Comparison of ENCODE assay signal across 13 cellular contexts in genomic region chr20:25165128-25165527, GRCh38.
"Had no signal": no experiment of that assay in that cellular context is flagged by ENCODE, and none has a peak within 500 bp of the region (broad histone marks: within the 10 kb centered on the region; RNA-seq: fewer than 3 reads in every experiment).

No MANE protein-coding gene starts in this region.

- H3K27ac ChIP-seq: colonic mucosa, coronary artery, dorsolateral prefrontal cortex, epithelial cell of prostate, esophagus muscularis mucosa, esophagus squamous epithelium, foreskin keratinocyte, gastrocnemius medialis, gastroesophageal sphincter, heart left ventricle, heart right ventricle had no signal

- H3K4me3 ChIP-seq: colonic mucosa, coronary artery, dorsolateral prefrontal cortex, esophagus muscularis mucosa, esophagus squamous epithelium, gastrocnemius medialis, gastroesophageal sphincter, heart left ventricle, heart right ventricle had no signal

- H3K9me3 ChIP-seq: colonic mucosa, esophagus muscularis mucosa, gastrocnemius medialis had no signal

- H3K4me1 ChIP-seq: colonic mucosa, esophagus muscularis mucosa, esophagus squamous epithelium, foreskin keratinocyte, gastrocnemius medialis, gastroesophageal sphincter, heart left ventricle, heart right ventricle had no signal

- ATAC-seq: effector memory CD8-positive, alpha-beta T cell; esophagus mucosa; foreskin keratinocyte; gastrocnemius medialis; gastroesophageal sphincter; heart left ventricle; heart right ventricle had no signal

- H3K36me3 ChIP-seq: colonic mucosa, esophagus muscularis mucosa, esophagus squamous epithelium, gastrocnemius medialis, gastroesophageal sphincter, heart left ventricle, heart right ventricle had no signal
